16 cellular contexts compared by ENCODE assay signal in the genomic region with DNA sequence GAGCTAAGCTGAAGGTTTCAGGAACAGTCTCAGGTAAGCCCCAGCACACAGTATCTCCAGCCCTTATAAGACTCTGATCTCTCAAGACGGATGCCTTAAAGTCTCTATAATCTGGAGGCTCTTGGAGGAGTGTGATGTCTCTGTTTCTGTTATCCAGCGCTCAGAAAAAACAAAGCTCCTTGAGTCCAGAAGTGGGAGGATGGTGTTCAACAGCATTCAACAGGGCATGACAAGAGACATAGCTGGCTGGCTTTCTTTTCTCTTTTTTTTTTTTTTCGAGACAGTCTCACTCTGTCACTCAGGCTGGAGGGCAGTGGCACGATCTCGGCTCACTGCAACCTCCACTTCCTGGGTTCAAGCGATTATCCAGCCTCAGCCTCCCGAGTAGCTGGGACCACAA. TPM values are rescaled to one million over a fixed set of nuclear protein-coding genes. Genes with fewer than 3 reads are reported as not detected.
DNase-seq lines count a peak whose midpoint lies in the region; TF ChIP-seq lines count a peak whose summit lies in the region.
"Had no signal": no experiment of that assay in that cellular context is flagged by ENCODE, and none has a peak within 500 bp of the region (broad histone marks: within the 10 kb centered on the region; RNA-seq: fewer than 3 reads in every experiment).

No MANE protein-coding gene starts in this region.

- BruUV-seq in Calu3 (replicated peaks; lab: Mats Ljungman, UMichigan) = no TSS peak

- H3K9me3 ChIP-seq in endodermal cell (ENCODE audit: control insufficient read depth, low read length) = peaks cover 25% of the 10 kb centered on the region

- intact Hi-C loops in Calu3 (cut with micrococcal nuclease; ENCODE audit: unreplicated experiment) = loop anchor here (10.0 kb wide), 1 partner anchor 426 kb away; no protein-coding TSS in a partner anchor

- CTCF ChIA-PET in Calu3 (lab: Charles Lee) = interaction anchor here (0.5 to 2.0 kb wide), 5 partner anchors 12 to 1022 kb away, joined by 3 to 8 read pairs (median 3); no protein-coding TSS in a partner anchor

- in situ Hi-C loops in G401 (cut with HindIII; ENCODE audit: low sequenced_read_pairs) = no loop called here

- H3K9me3 Mint-ChIP-seq in endodermal cell = peaks cover 8% of the 10 kb centered on the region
- H3K9me3 Mint-ChIP-seq in nephron progenitor cell = peaks cover 10% of the 10 kb centered on the region
- H3K9me3 Mint-ChIP-seq in Calu3 (ENCODE audit: low read depth, unreplicated experiment) = peaks cover 6% of the 10 kb centered on the region
- H3K9me3 Mint-ChIP-seq: CD4-positive, alpha-beta T cell had no signal

- H3K4me1 Mint-ChIP-seq in endodermal cell (peaks cover 18% of the 10 kb centered on the region), nephron progenitor cell (peaks cover 16% of the 10 kb centered on the region), Calu3 (ENCODE audit: low read depth, unreplicated experiment) (peaks cover 2% of the 10 kb centered on the region)

- 88% methylated on average over 7 of the region's 7 CpGs; no CpG with 5 or more reads in 1 of the 2 experiments for WGBS in endodermal cell (ENCODE audit: insufficient coverage in 1 of 2, insufficient read length in 1 of 2), 2 experiments

- no peaks in the 10 kb centered on the region for H3K27me3 ChIP-seq in endodermal cell (ENCODE audit: control insufficient read depth, insufficient read depth, low read length, poor library complexity, severe bottlenecking)

- no peaks in the 10 kb centered on the region for H3K36me3 ChIP-seq in endodermal cell (ENCODE audit: control insufficient read depth, insufficient read depth, low read length)

- no peaks in the 10 kb centered on the region for H3K36me3 Mint-ChIP-seq in endodermal cell (ENCODE audit: low read depth)
- H3K36me3 Mint-ChIP-seq in nephron progenitor cell (ENCODE audit: low read depth) = no peaks in the 10 kb centered on the region
- H3K36me3 Mint-ChIP-seq in Calu3 (ENCODE audit: insufficient read depth, unreplicated experiment) = no peaks in the 10 kb centered on the region

- TF ChIP-seq CTCF in endodermal cell (conservative IDR thresholded peaks at IDR 0.05) (no peak), nephron progenitor cell (IDR thresholded peaks at IDR 0.05) (no peak), Calu3 (IDR thresholded peaks at IDR 0.05; ENCODE audit: unreplicated experiment) (no peak)

- DNase-seq in NCI-H187 (lab: John Stamatoyannopoulos, UW) = peak; percentile 18 to 34
- DNase-seq in NCI-H187 treated with DMSO at 0.1 percent for 48 hours (lab: John Stamatoyannopoulos, UW) = no peak
- DNase-seq in DMS79 (lab: John Stamatoyannopoulos, UW) = peak; percentile 59
- DNase-seq in endodermal cell = no peak
- DNase-seq in nephron progenitor cell = no peak
- DNase-seq in G401 (ENCODE audit: low spot score) = no peak
- DNase-seq in inferior parietal cortex (ENCODE audit: extremely low spot score) = no peak
- no peak for DNase-seq in Calu3
- DNase-seq: AML-193; C1 segment of cervical spinal cord; CD4-positive, alpha-beta T cell; DND-41; GF-D8; HCEC 1CT; HFFc6 had no signal

- H3K4me3 Mint-ChIP-seq in endodermal cell (no peak overlapping the region), nephron progenitor cell (no peak overlapping the region), Calu3 (ENCODE audit: low read depth, unreplicated experiment) (no peak overlapping the region)
- H3K4me3 Mint-ChIP-seq: CD4-positive, alpha-beta T cell; HFFc6 had no signal

- H3K27me3 Mint-ChIP-seq in endodermal cell (ENCODE audit: insufficient read depth) = no peaks in the 10 kb centered on the region
- no peaks in the 10 kb centered on the region for H3K27me3 Mint-ChIP-seq in nephron progenitor cell (ENCODE audit: low read depth, poor library complexity)
- H3K27me3 Mint-ChIP-seq in Calu3 (ENCODE audit: unreplicated experiment) = no peaks in the 10 kb centered on the region
- H3K27me3 Mint-ChIP-seq: CD4-positive, alpha-beta T cell had no signal

- H3K9ac ChIP-seq in endodermal cell (ENCODE audit: extremely low read depth, low read length, poor library complexity, severe bottlenecking) = peak overlapping the region; percentile 9

- H3K4me3 ChIP-seq in endodermal cell (ENCODE audit: low read length) = no peak overlapping the region

- peak overlapping the region; percentile 58 for H3K27ac Mint-ChIP-seq in endodermal cell
- H3K27ac Mint-ChIP-seq in nephron progenitor cell = peak overlapping the region; percentile 48
- H3K27ac Mint-ChIP-seq in Calu3 (ENCODE audit: unreplicated experiment) = no peak overlapping the region
- H3K27ac Mint-ChIP-seq: CD4-positive, alpha-beta T cell; HFFc6 had no signal

- no peak overlapping the region for H3K27ac ChIP-seq in endodermal cell (ENCODE audit: low read depth, low read length)
- H3K27ac ChIP-seq: 22Rv1 had no signal

- H3K4me1 ChIP-seq in endodermal cell (ENCODE audit: control insufficient read depth, insufficient read depth, low read length) = peaks cover 11% of the 10 kb centered on the region

RNA-seq across cellular contexts. Expression of a gene that starts 31.6 kb away (rescaled TPM):
- total RNA-seq in endodermal cell (10 to 100 TPM; 25.1 to 26.5 TPM), Calu3 (2022) (647 and 669 TPM in 2 replicates)
- polyA plus RNA-seq in endodermal cell (2013, experiment 1 of 2) = 7.3 TPM
- polyA plus RNA-seq in endodermal cell (2013, experiment 2 of 2) = 8.3 TPM
- total RNA-seq in G401 (2014; rRNA removed; shearing (Covaris generic)) = 10.3 and 14.2 TPM in 2 replicates
- total RNA-seq: HFFc6 had no signal

RNA-seq across cellular contexts. Expression of a gene that starts 59.5 kb away (rescaled TPM):
- total RNA-seq in endodermal cell (10 to 100 TPM; 46.5 to 54.6 TPM), Calu3 (2022) (57.5 and 57.6 TPM in 2 replicates)
- 52.9 TPM for polyA plus RNA-seq in endodermal cell (2013, experiment 1 of 2)
- 43.4 TPM for polyA plus RNA-seq in endodermal cell (2013, experiment 2 of 2)
- total RNA-seq in G401 (2014; rRNA removed; shearing (Covaris generic)) = 43.5 and 58.9 TPM in 2 replicates

Comparison
In these comparisons a context has a peak if more than half of its experiments do, and no peak if none do; other contexts are left out.
1. DNase-seq: peak in NCI-H187 (2 of 2) and DMS79 (single experiment); none in NCI-H187 treated with DMSO at 0.1 percent for 48 hours (single experiment), endodermal cell (single experiment), nephron progenitor cell (single experiment), G401 (single experiment), inferior parietal cortex (single experiment) and Calu3 (single experiment).
2. RNA of a gene that starts 31.6 kb away (total RNA-seq): 647 to 669 TPM in Calu3; 25.1 to 26.5 TPM in endodermal cell and 10.3 to 14.2 TPM in G401; every median in the first group is over 10 times any median in the second.